1 cellular context compared by ENCODE assay signal in the genomic region with DNA sequence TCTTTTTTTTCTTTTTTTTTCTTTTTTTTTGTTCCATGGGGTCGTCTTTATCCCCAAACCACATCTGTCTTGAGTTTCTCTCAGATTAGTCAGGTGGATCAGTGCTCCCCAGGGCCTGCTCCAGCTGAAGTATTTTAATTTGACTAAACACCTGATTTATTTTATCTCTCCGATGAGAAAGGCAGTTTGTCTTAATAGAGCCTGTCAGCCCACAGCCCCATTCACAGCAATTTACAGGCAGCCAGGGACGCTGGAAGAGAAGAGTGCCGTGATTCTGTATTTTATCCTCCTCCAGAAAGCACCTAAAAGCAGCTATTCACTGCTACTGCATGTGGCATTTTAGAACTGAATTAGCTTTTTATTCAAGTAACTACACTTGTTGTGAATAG.
TF ChIP-seq lines count a peak whose summit lies in the region.

No MANE protein-coding gene starts in this region.

TF ChIP-seq in GM23338, 12 proteins besides CTCF, POLR2A, EP300 and RAD21:
- TF ChIP-seq, protein P1, sequence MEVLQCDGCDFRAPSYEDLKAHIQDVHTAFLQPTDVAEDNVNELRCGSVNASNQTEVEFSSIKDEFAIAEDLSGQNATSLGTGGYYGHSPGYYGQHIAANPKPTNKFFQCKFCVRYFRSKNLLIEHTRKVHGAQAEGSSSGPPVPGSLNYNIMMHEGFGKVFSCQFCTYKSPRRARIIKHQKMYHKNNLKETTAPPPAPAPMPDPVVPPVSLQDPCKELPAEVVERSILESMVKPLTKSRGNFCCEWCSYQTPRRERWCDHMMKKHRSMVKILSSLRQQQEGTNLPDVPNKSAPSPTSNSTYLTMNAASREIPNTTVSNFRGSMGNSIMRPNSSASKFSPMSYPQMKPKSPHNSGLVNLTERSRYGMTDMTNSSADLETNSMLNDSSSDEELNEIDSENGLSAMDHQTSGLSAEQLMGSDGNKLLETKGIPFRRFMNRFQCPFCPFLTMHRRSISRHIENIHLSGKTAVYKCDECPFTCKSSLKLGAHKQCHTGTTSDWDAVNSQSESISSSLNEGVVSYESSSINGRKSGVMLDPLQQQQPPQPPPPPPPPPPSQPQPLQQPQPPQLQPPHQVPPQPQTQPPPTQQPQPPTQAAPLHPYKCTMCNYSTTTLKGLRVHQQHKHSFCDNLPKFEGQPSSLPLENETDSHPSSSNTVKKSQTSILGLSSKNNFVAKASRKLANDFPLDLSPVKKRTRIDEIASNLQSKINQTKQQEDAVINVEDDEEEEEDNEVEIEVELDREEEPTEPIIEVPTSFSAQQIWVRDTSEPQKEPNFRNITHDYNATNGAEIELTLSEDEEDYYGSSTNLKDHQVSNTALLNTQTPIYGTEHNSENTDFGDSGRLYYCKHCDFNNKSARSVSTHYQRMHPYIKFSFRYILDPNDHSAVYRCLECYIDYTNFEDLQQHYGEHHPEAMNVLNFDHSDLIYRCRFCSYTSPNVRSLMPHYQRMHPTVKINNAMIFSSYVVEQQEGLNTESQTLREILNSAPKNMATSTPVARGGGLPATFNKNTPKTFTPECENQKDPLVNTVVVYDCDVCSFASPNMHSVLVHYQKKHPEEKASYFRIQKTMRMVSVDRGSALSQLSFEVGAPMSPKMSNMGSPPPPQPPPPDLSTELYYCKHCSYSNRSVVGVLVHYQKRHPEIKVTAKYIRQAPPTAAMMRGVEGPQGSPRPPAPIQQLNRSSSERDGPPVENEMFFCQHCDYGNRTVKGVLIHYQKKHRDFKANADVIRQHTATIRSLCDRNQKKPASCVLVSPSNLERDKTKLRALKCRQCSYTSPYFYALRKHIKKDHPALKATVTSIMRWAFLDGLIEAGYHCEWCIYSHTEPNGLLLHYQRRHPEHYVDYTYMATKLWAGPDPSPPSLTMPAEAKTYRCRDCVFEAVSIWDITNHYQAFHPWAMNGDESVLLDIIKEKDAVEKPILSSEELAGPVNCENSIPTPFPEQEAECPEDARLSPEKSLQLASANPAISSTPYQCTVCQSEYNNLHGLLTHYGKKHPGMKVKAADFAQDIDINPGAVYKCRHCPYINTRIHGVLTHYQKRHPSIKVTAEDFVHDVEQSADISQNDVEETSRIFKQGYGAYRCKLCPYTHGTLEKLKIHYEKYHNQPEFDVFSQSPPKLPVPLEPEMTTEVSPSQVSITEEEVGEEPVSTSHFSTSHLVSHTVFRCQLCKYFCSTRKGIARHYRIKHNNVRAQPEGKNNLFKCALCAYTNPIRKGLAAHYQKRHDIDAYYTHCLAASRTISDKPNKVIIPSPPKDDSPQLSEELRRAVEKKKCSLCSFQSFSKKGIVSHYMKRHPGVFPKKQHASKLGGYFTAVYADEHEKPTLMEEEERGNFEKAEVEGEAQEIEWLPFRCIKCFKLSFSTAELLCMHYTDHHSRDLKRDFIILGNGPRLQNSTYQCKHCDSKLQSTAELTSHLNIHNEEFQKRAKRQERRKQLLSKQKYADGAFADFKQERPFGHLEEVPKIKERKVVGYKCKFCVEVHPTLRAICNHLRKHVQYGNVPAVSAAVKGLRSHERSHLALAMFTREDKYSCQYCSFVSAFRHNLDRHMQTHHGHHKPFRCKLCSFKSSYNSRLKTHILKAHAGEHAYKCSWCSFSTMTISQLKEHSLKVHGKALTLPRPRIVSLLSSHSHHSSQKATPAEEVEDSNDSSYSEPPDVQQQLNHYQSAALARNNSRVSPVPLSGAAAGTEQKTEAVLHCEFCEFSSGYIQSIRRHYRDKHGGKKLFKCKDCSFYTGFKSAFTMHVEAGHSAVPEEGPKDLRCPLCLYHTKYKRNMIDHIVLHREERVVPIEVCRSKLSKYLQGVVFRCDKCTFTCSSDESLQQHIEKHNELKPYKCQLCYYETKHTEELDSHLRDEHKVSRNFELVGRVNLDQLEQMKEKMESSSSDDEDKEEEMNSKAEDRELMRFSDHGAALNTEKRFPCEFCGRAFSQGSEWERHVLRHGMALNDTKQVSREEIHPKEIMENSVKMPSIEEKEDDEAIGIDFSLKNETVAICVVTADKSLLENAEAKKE (CRISPR knock-in tag; IDR thresholded peaks at IDR 0.05) = no peak
- no peak for TF ChIP-seq JUNB (IDR thresholded peaks at IDR 0.05; ENCODE audit: unreplicated experiment)
- TF ChIP-seq ZNF331 (CRISPR knock-in tag; IDR thresholded peaks at IDR 0.05; ENCODE audit: low read depth) = no peak
